8 cellular contexts compared by ENCODE assay signal in genomic region chr1:109877320-109877771, GRCh38. TPM values are rescaled to one million over a fixed set of nuclear protein-coding genes. Genes with fewer than 3 reads are reported as not detected.
DNase-seq lines count a peak whose midpoint lies in the region; ATAC-seq, FAIRE-seq and TF ChIP-seq lines count a peak whose summit lies in the region.

No MANE protein-coding gene starts in this region.

- FAIRE-seq in kidney (lab: Jason Lieb, UNC), result no peak

- intact Hi-C loops in breast epithelium (cut with DNase I; ENCODE audit: low total_unique reads), result loop anchor here (5.0 kb wide), 1 partner anchor 35 kb away; the partner anchor contains the start of gene CSF1
- intact Hi-C loops in kidney (cut with DNase I), result no loop called here
- intact Hi-C loops in spleen (cut with DNase I; ENCODE audit: low total_unique reads), result no loop called here
- intact Hi-C loops in activated CD4-positive, alpha-beta T cell treated with anti-CD3 and anti-CD28 coated beads, Interleukin-2, amount 10 ng/mL, durations not matched to agents 24 days and 14 days (cut with micrococcal nuclease), result no loop called here

- peak; percentile 82 for DNase-seq in H7
- peak; percentile 57 to 63 for DNase-seq in breast epithelium (ENCODE audit: low spot score in 2 of 2)
- peak; percentile 92 for DNase-seq in kidney
- DNase-seq in spleen, result no peak
- DNase-seq in activated naive CD4-positive, alpha-beta T cell (lab: John Stamatoyannopoulos, UW), result no peak
- DNase-seq in activated CD4-positive, alpha-beta T cell treated with anti-CD3 and anti-CD28 coated beads, Interleukin-2, amount 10 ng/mL, durations not matched to agents 24 days and 14 days, result no peak

- H3K4me1 Mint-ChIP-seq in activated CD4-positive, alpha-beta T cell treated with anti-CD3 and anti-CD28 coated beads, Interleukin-2, amount 10 ng/mL, durations not matched to agents 24 days and 14 days, result peaks cover 15% of the 10 kb centered on the region

- H3K4me1 ChIP-seq in breast epithelium, result peaks cover 7 to 20% of the 10 kb centered on the region in 2 donors
- H3K4me1 ChIP-seq in kidney (ENCODE audit: control insufficient read depth in 1 of 2, insufficient read depth in 1 of 2, low read depth in 1 of 2, low read length in 2 of 2), result peaks cover 15 to 19% of the 10 kb centered on the region in 2 donors
- peaks cover 0 to 60% (median 28%) of the 10 kb centered on the region in 6 donors for H3K4me1 ChIP-seq in spleen

- TF ChIP-seq CTCF in breast epithelium (IDR thresholded peaks at IDR 0.05) (peak in 2 of 3 donors; percentile 40 to 57), kidney (IDR thresholded peaks at IDR 0.05; ENCODE audit: borderline replicate concordance, extremely low read depth, insufficient read depth) (no peak), spleen (IDR thresholded peaks at IDR 0.05 in 8 of 11, conservative IDR thresholded peaks at IDR 0.05 in 3 of 11) (peak in 1 of 11 experiments; percentile 9)

- H3K27me3 Mint-ChIP-seq in activated CD4-positive, alpha-beta T cell treated with anti-CD3 and anti-CD28 coated beads, Interleukin-2, amount 10 ng/mL, durations not matched to agents 24 days and 14 days, result peaks cover 9% of the 10 kb centered on the region

- 79 to 92% (median 81%) methylated on average over 9 to 13 of the region's 13 CpGs for WGBS in spleen, 5 donors

- TF ChIP-seq POLR2A in breast epithelium (IDR thresholded peaks at IDR 0.05) (no peak), spleen (IDR thresholded peaks at IDR 0.05) (no peak)

- no peaks in the 10 kb centered on the region for H3K36me3 ChIP-seq in H7 (replicated peaks; ENCODE audit: control insufficient read depth, insufficient read depth, low read length)
- H3K36me3 ChIP-seq in breast epithelium, result no peaks in the 10 kb centered on the region
- no peaks in the 10 kb centered on the region for H3K36me3 ChIP-seq in kidney (ENCODE audit: control insufficient read depth in 1 of 2, insufficient read depth in 2 of 2, low read length in 2 of 2)
- no peaks in the 10 kb centered on the region for H3K36me3 ChIP-seq in spleen

- H3K27ac ChIP-seq in breast epithelium (peak overlapping the region; percentile 83 to 97), kidney (ENCODE audit: low read depth in 2 of 2, low read length in 2 of 2) (peak overlapping the region; percentile 67 to 87), spleen (peak overlapping the region; percentile 27 to 76 (median 55))

- no peaks in the 10 kb centered on the region for H3K27me3 ChIP-seq in H7 (ENCODE audit: control insufficient read depth, insufficient read depth, low read length)
- H3K27me3 ChIP-seq in breast epithelium, result no peaks in the 10 kb centered on the region
- H3K27me3 ChIP-seq in spleen (replicated peaks in 1 of 7), result no peaks in the 10 kb centered on the region

- H3K4me3 ChIP-seq in H7 (ENCODE audit: insufficient read depth, low read depth, low read length) (no peak overlapping the region), breast epithelium (peak overlapping the region in 2 of 3 donors; percentile 13 to 49), kidney (ENCODE audit: low read length in 2 of 2) (no peak overlapping the region), spleen (no peak overlapping the region)

- no peak overlapping the region for H3K4me3 Mint-ChIP-seq in activated CD4-positive, alpha-beta T cell treated with anti-CD3 and anti-CD28 coated beads, Interleukin-2, amount 10 ng/mL, durations not matched to agents 24 days and 14 days

- H3K36me3 Mint-ChIP-seq in activated CD4-positive, alpha-beta T cell treated with anti-CD3 and anti-CD28 coated beads, Interleukin-2, amount 10 ng/mL, durations not matched to agents 24 days and 14 days (ENCODE audit: low read depth), result no peaks in the 10 kb centered on the region

- H3K9me3 ChIP-seq in breast epithelium (no peaks in the 10 kb centered on the region), kidney (ENCODE audit: control insufficient read depth in 1 of 2, low read length in 2 of 2) (no peaks in the 10 kb centered on the region), spleen (no peaks in the 10 kb centered on the region)

- H3K27ac Mint-ChIP-seq in activated CD4-positive, alpha-beta T cell treated with anti-CD3 and anti-CD28 coated beads, Interleukin-2, amount 10 ng/mL, durations not matched to agents 24 days and 14 days, result no peak overlapping the region

- H3K9ac ChIP-seq in kidney (ENCODE audit: low read length in 2 of 2), result peak overlapping the region in 1 of 2 donors; percentile 43

- ATAC-seq in HG03039 (IDR thresholded peaks at IDR 0.05; ENCODE audit: unreplicated experiment) (no peak), GM18520 (IDR thresholded peaks at IDR 0.05; ENCODE audit: unreplicated experiment) (no peak)

- H3K9me3 Mint-ChIP-seq in activated CD4-positive, alpha-beta T cell treated with anti-CD3 and anti-CD28 coated beads, Interleukin-2, amount 10 ng/mL, durations not matched to agents 24 days and 14 days, result no peaks in the 10 kb centered on the region

RNA-seq across cellular contexts. Expression of gene CSF1, which starts 33.3 kb away (rescaled TPM):
- 5.5 and 6.9 TPM in 2 replicates for total RNA-seq in H7 (2014; rRNA removed; shearing (Covaris generic))
- total RNA-seq in breast epithelium, result 10 to 100 TPM; 28.2 to 54.7 (median 54.4) TPM
- total RNA-seq in kidney, result 33.8 TPM
- 11.1 TPM for polyA plus RNA-seq in kidney (ENCODE audit: insufficient read depth, low read depth, low replicate concordance)
- total RNA-seq in spleen, result 100 to 1,000 TPM in 4 of 7 donors, 10 to 100 TPM in 3; 54.2 to 207 (median 112) TPM
- 10 to 100 TPM in 1 of 3 donors, 1 to 10 TPM in 2; 5.8 to 17.3 (median 8.1) TPM for polyA plus RNA-seq in spleen
- 190 and 193 TPM in 2 replicates for total RNA-seq in activated CD4-positive, alpha-beta T cell treated with anti-CD3 and anti-CD28 coated beads, Interleukin-2, amount 10 ng/mL, durations not matched to agents 24 days and 14 days

Comparison
In these comparisons a context has a peak if more than half of its experiments do, and no peak if none do; other contexts are left out.
1. DNase-seq: peak in H7 (single experiment), breast epithelium (2 of 2) and kidney (single experiment); none in spleen (single experiment), activated naive CD4-positive, alpha-beta T cell (0 of 4) and activated CD4-positive, alpha-beta T cell treated with anti-CD3 and anti-CD28 coated beads, Interleukin-2, amount 10 ng/mL, durations not matched to agents 24 days and 14 days (single experiment).
2. H3K4me3 ChIP-seq: peak in breast epithelium (2 of 3); none in H7 (single experiment), kidney (0 of 2) and spleen (0 of 8).
3. Peak in every context shown above with its lines, with median percentiles within 50 percentile points of each other: H3K27ac ChIP-seq.